Comparison of ENCODE assay signal across 16 cellular contexts in the genomic region with DNA sequence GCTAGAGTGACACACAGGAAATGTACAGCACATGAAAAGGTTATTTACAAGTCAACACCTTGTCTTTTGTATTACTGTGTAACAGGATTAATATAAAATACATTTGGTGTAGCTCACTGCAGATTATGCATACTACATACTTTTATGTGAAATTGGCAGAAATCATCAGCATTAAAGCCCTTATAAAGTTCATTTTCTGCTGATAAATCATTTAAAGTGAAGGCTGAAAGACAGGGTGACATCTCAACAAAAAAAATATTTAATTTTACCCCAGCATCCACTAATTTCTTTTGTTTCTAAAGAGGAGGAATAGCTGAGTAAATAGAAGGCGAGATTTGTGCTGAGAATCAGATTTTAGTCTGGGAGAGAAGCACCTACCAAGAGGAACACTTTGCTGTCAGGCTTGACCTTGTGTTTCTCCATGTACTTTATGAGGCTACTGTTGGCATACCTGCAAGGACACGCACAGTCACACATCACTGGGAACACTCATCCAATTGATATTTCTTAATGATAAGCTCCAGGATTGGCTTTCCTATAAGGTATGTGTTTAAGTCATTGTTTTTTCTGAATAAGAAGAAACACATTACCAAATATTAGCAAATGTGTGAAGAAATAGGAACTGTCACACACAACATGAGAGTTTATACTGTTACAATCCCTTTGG.
"Had no signal": no experiment of that assay in that cellular context is flagged by ENCODE, and none has a peak within 500 bp of the region (broad histone marks: within the 10 kb centered on the region; RNA-seq: fewer than 3 reads in every experiment).

No MANE protein-coding gene starts in this region.

- FAIRE-seq: urothelium cell line had no signal

- H3K4me3 Mint-ChIP-seq: activated B cell treated with CpG ODN at 0.5 μM for 24 hours; activated naive CD8-positive, alpha-beta T cell treated with anti-CD3 and anti-CD28 coated beads, Interleukin-2, amount 10 ng/mL, durations not matched to agents 7 days and 5 days; neural crest cell; stimulated activated naive B cell treated with anti-CD40 and anti-IgM and Interleukin-4, amounts not matched to agents 10 μg/mL and 1 μg/mL and 100 μg/mL, for 72 hours had no signal

- H3K36me3 ChIP-seq: ovary had no signal

- H3K27me3 ChIP-seq: ovary, tibial artery had no signal

- H3K27ac Mint-ChIP-seq: activated B cell treated with CpG ODN at 0.5 μM for 24 hours; activated naive CD8-positive, alpha-beta T cell treated with anti-CD3 and anti-CD28 coated beads, Interleukin-2, amount 10 ng/mL, durations not matched to agents 7 days and 5 days; stimulated activated naive B cell treated with anti-CD40 and anti-IgM and Interleukin-4, amounts not matched to agents 10 μg/mL and 1 μg/mL and 100 μg/mL, for 72 hours had no signal

- H3K9me3 Mint-ChIP-seq: activated B cell treated with CpG ODN at 0.5 μM for 24 hours; activated naive CD8-positive, alpha-beta T cell treated with anti-CD3 and anti-CD28 coated beads, Interleukin-2, amount 10 ng/mL, durations not matched to agents 7 days and 5 days; neural crest cell; stimulated activated naive B cell treated with anti-CD40 and anti-IgM and Interleukin-4, amounts not matched to agents 10 μg/mL and 1 μg/mL and 100 μg/mL, for 72 hours had no signal

- H3K27ac ChIP-seq: ovary, tibial artery had no signal

- H3K4me3 ChIP-seq: lung, ovary, tibial artery had no signal

- H3K4me1 ChIP-seq: tibial artery had no signal

- DNase-seq: activated B cell treated with CpG ODN at 0.5 μM for 24 hours; activated CD4-positive, alpha-beta T cell treated with anti-CD3 and anti-CD28 coated beads for 48 hours; activated naive CD8-positive, alpha-beta T cell treated with anti-CD3 and anti-CD28 coated beads, Interleukin-2, amount 10 ng/mL, durations not matched to agents 7 days and 5 days; aorta; caudate nucleus; foreskin melanocyte; head of caudate nucleus; ovary; stimulated activated CD4-positive, alpha-beta T cell treated with anti-CD3 and anti-CD28 coated beads, Interleukin-15, amount 100 ng/mL, for 24 hours; stimulated activated CD4-positive, alpha-beta T cell treated with anti-CD3 and anti-CD28 coated beads, Interleukin-4, amount 100 ng/mL, for 1 hour; stimulated activated naive B cell treated with anti-CD40 and anti-IgM and Interleukin-4, amounts not matched to agents 10 μg/mL and 1 μg/mL and 100 μg/mL, for 72 hours; T-helper 2 cell; tibial artery had no signal

- H3K27me3 Mint-ChIP-seq: activated B cell treated with CpG ODN at 0.5 μM for 24 hours; activated naive CD8-positive, alpha-beta T cell treated with anti-CD3 and anti-CD28 coated beads, Interleukin-2, amount 10 ng/mL, durations not matched to agents 7 days and 5 days; stimulated activated naive B cell treated with anti-CD40 and anti-IgM and Interleukin-4, amounts not matched to agents 10 μg/mL and 1 μg/mL and 100 μg/mL, for 72 hours had no signal

- H3K9me3 ChIP-seq: ovary, tibial artery had no signal
